In the genomic region with DNA sequence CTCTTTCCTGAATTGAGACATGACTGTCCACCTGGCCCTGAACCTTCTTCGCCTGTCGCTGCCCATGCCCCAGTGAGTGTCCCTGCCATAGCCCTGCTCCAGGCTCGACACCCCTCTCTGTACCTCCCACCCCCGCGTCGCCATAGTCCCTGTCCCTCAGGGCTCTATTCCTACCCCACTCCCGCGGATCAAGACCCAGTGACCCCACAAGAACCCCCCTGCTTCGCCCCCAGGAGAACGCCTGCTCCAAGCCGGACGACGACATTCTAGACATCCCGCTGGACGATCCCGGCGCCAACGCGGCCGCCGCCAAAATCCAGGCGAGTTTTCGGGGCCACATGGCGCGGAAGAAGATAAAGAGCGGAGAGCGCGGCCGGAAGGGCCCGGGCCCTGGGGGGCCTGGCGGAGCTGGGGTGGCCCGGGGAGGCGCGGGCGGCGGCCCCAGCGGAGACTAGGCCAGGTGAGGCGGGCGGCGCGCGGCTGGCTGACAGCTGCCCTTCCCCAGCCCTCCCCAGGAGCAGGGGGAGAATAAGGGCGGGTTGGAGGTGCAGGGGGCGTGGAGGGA, we compare ENCODE assay signal across 9 cellular contexts. TPM values are rescaled to one million over a fixed set of nuclear protein-coding genes. Genes with fewer than 3 reads are reported as not detected.
DNase-seq lines count a peak whose midpoint lies in the region; ATAC-seq and TF ChIP-seq lines count a peak whose summit lies in the region.
"Had no signal": no experiment of that assay in that cellular context is flagged by ENCODE, and none has a peak within 500 bp of the region (broad histone marks: within the 10 kb centered on the region; RNA-seq: fewer than 3 reads in every experiment).

No MANE protein-coding gene starts in this region.

- no peak for TF ChIP-seq CTCF in MM.1S (IDR thresholded peaks at IDR 0.05; ENCODE audit: low read length)
- TF ChIP-seq CTCF in colonic mucosa (IDR thresholded peaks at IDR 0.05) = no peak

- no peaks in the 10 kb centered on the region for H3K9me3 Mint-ChIP-seq in effector memory CD8-positive, alpha-beta T cell
- H3K9me3 Mint-ChIP-seq in natural killer cell treated with Interleukin-12 subunit alpha and Interleukin-12 subunit beta and Interleukin-15 and Interleukin-18, amount 100 ng/mL, for 72 hours = no peaks in the 10 kb centered on the region

- H3K27me3 Mint-ChIP-seq in effector memory CD8-positive, alpha-beta T cell = peaks cover 18 to 27% of the 10 kb centered on the region in 2 donors
- peaks cover 23 to 30% of the 10 kb centered on the region in 2 donors for H3K27me3 Mint-ChIP-seq in natural killer cell treated with Interleukin-12 subunit alpha and Interleukin-12 subunit beta and Interleukin-15 and Interleukin-18, amount 100 ng/mL, for 72 hours

- no peaks in the 10 kb centered on the region for H3K9me2 ChIP-seq in MM.1S (replicated peaks; ENCODE audit: insufficient read depth, low read length)

- no peak overlapping the region for H2AFZ ChIP-seq in MM.1S (ENCODE audit: low read length)

- peak overlapping the region; percentile 89 to 93 for H3K4me3 Mint-ChIP-seq in effector memory CD8-positive, alpha-beta T cell
- peak overlapping the region; percentile 15 for H3K4me3 Mint-ChIP-seq in natural killer cell treated with Interleukin-12 subunit alpha and Interleukin-12 subunit beta and Interleukin-15 and Interleukin-18, amount 100 ng/mL, for 72 hours

- peaks cover 8 to 16% of the 10 kb centered on the region in 2 donors for H3K4me1 Mint-ChIP-seq in effector memory CD8-positive, alpha-beta T cell (ENCODE audit: low read depth in 2 of 2)
- peaks cover 9 to 12% of the 10 kb centered on the region in 2 donors for H3K4me1 Mint-ChIP-seq in natural killer cell treated with Interleukin-12 subunit alpha and Interleukin-12 subunit beta and Interleukin-15 and Interleukin-18, amount 100 ng/mL, for 72 hours (ENCODE audit: low read depth in 2 of 2)

- peaks cover 43 to 86% (median 62%) of the 10 kb centered on the region in 10 experiments for H3K4me1 ChIP-seq in BLaER1 treated with 17β-estradiol and CSF1 and Interleukin-3, amounts not matched to agents 10 nM and 100 nM
- H3K4me1 ChIP-seq in MM.1S (ENCODE audit: low read length) (peaks cover 14% of the 10 kb centered on the region), colonic mucosa (peaks cover 7% of the 10 kb centered on the region)

- H3K79me2 ChIP-seq in MM.1S (ENCODE audit: low read length) = no peaks in the 10 kb centered on the region

- no peak overlapping the region for H3K27ac ChIP-seq in BLaER1 treated with 17β-estradiol and CSF1 and Interleukin-3, amounts not matched to agents 10 nM and 100 nM
- H3K27ac ChIP-seq in MM.1S (ENCODE audit: low read length) = no peak overlapping the region
- no peak overlapping the region for H3K27ac ChIP-seq in colonic mucosa

- H3K27me3 ChIP-seq in BLaER1 treated with 17β-estradiol and CSF1 and Interleukin-3, amounts not matched to agents 10 nM and 100 nM = no peaks in the 10 kb centered on the region; a peak in 1 of 22 replicates
- H3K27me3 ChIP-seq in MM.1S (replicated peaks; ENCODE audit: insufficient read depth, low read length) (no peaks in the 10 kb centered on the region), colonic mucosa (peaks cover 4% of the 10 kb centered on the region)

- H3K4me3 ChIP-seq in BLaER1 treated with 17β-estradiol and CSF1 and Interleukin-3, amounts not matched to agents 10 nM and 100 nM = peak overlapping the region in 7 of 10 experiments; percentile 58 to 73 (median 66); a peak in 9 of 20 replicates
- H3K4me3 ChIP-seq in MM.1S (ENCODE audit: low read length) = peak overlapping the region; percentile 86; the same call in 1 of the 2 replicates
- H3K4me3 ChIP-seq in colonic mucosa = no peak overlapping the region

- intact Hi-C loops in colonic mucosa (cut with DNase I) = loop anchor here (5.0 kb wide), 1 partner anchor 73 kb away; a partner anchor contains a TSS

- H3K9ac ChIP-seq in BLaER1 treated with 17β-estradiol and CSF1 and Interleukin-3, amounts not matched to agents 10 nM and 100 nM = peak overlapping the region in 2 of 11 experiments; percentile 70 to 75; a peak in 4 of 22 replicates
- no peak overlapping the region for H3K9ac ChIP-seq in MM.1S (ENCODE audit: low read length)
- H3K9ac ChIP-seq in colonic mucosa (ENCODE audit: low read depth in 2 of 2, low read length in 2 of 2) = no peak overlapping the region

- peaks cover 3% of the 10 kb centered on the region; the same call in 1 of the 2 replicates for H3F3A ChIP-seq in MM.1S (ENCODE audit: insufficient read depth, low read length)

- peaks cover 5% of the 10 kb centered on the region for H3K36me3 Mint-ChIP-seq in effector memory CD8-positive, alpha-beta T cell (ENCODE audit: insufficient read depth)
- H3K36me3 Mint-ChIP-seq in natural killer cell treated with Interleukin-12 subunit alpha and Interleukin-12 subunit beta and Interleukin-15 and Interleukin-18, amount 100 ng/mL, for 72 hours = no peaks in the 10 kb centered on the region

- H3K27ac Mint-ChIP-seq in effector memory CD8-positive, alpha-beta T cell = no peak overlapping the region
- H3K27ac Mint-ChIP-seq in natural killer cell treated with Interleukin-12 subunit alpha and Interleukin-12 subunit beta and Interleukin-15 and Interleukin-18, amount 100 ng/mL, for 72 hours = no peak overlapping the region

- ATAC-seq in effector memory CD8-positive, alpha-beta T cell (replicated peaks) = no peak
- no peak for ATAC-seq in natural killer cell treated with Interleukin-12 subunit alpha and Interleukin-12 subunit beta and Interleukin-15 and Interleukin-18, amount 100 ng/mL, for 72 hours
- ATAC-seq in HG03469 (IDR thresholded peaks at IDR 0.05; ENCODE audit: unreplicated experiment) (no peak), GM19328 (IDR thresholded peaks at IDR 0.05; ENCODE audit: unreplicated experiment) (no peak)

- no peaks in the 10 kb centered on the region for H3K9me3 ChIP-seq in BLaER1 treated with 17β-estradiol and CSF1 and Interleukin-3, amounts not matched to agents 10 nM and 100 nM (replicated peaks in 1 of 11)
- H3K9me3 ChIP-seq in MM.1S (replicated peaks; ENCODE audit: insufficient read depth, low read length) = no peaks in the 10 kb centered on the region
- no peaks in the 10 kb centered on the region for H3K9me3 ChIP-seq in colonic mucosa
- H3K9me3 ChIP-seq: esophagus muscularis mucosa had no signal

- no peak for DNase-seq in MM.1S
- DNase-seq in effector memory CD8-positive, alpha-beta T cell = no peak
- no peak for DNase-seq in natural killer cell treated with Interleukin-12 subunit alpha and Interleukin-12 subunit beta and Interleukin-15 and Interleukin-18, amount 100 ng/mL, for 72 hours (ENCODE audit: low spot score)
- no peak for DNase-seq in NCI-H69 (lab: John Stamatoyannopoulos, UW)
- DNase-seq in colonic mucosa = no peak

- H3K4me2 ChIP-seq in BLaER1 treated with 17β-estradiol and CSF1 and Interleukin-3, amounts not matched to agents 10 nM and 100 nM = peak overlapping the region; percentile 88 to 99 (median 97)
- peak overlapping the region; percentile 96; the same call in 1 of the 2 replicates for H3K4me2 ChIP-seq in MM.1S (ENCODE audit: low read depth, low read length)

- H4K20me1 ChIP-seq in BLaER1 treated with 17β-estradiol and CSF1 and Interleukin-3, amounts not matched to agents 10 nM and 100 nM = peaks cover 0 to 50% (median 15%) of the 10 kb centered on the region in 11 experiments; a peak in 10 of 22 replicates
- H4K20me1 ChIP-seq in MM.1S (ENCODE audit: insufficient read depth, low read length) = no peaks in the 10 kb centered on the region

- H3K36me3 ChIP-seq in BLaER1 treated with 17β-estradiol and CSF1 and Interleukin-3, amounts not matched to agents 10 nM and 100 nM = peaks cover 0 to 6% (median 0%) of the 10 kb centered on the region in 11 experiments; a peak in 2 of 22 replicates
- H3K36me3 ChIP-seq in MM.1S (replicated peaks; ENCODE audit: insufficient read depth, low read length) (no peaks in the 10 kb centered on the region), colonic mucosa (no peaks in the 10 kb centered on the region)

RNA-seq across cellular contexts. Expression of a gene that starts 5.6 kb away (rescaled TPM):
- 1 to 10 TPM in 1 of 2 donors, under 1 TPM in 1; 0.57 to 5.4 TPM for total RNA-seq in natural killer cell treated with Interleukin-12 subunit alpha and Interleukin-12 subunit beta and Interleukin-15 and Interleukin-18, amount 100 ng/mL, for 72 hours
- 10 to 100 TPM in 1 of 2 donors, 1 to 10 TPM in 1; 3.1 to 11.1 TPM for total RNA-seq in colonic mucosa

RNA-seq across cellular contexts. Expression of a gene that starts 6.7 kb away (rescaled TPM):
- not detected for total RNA-seq in natural killer cell treated with Interleukin-12 subunit alpha and Interleukin-12 subunit beta and Interleukin-15 and Interleukin-18, amount 100 ng/mL, for 72 hours
- total RNA-seq in colonic mucosa = 100 to 1,000 TPM; 122 to 155 TPM

RNA-seq across cellular contexts. Expression of a gene that starts 16.7 kb away (rescaled TPM):
- 1 to 10 TPM in 1 of 2 donors, under 1 TPM in 1; 0.17 to 1.4 TPM for total RNA-seq in natural killer cell treated with Interleukin-12 subunit alpha and Interleukin-12 subunit beta and Interleukin-15 and Interleukin-18, amount 100 ng/mL, for 72 hours
- 10 to 100 TPM; 10.4 to 15.7 TPM for total RNA-seq in colonic mucosa

RNA-seq across cellular contexts. Expression of a gene that starts 54.9 kb away (rescaled TPM):
- 10 to 100 TPM; 10.5 to 20.4 TPM for total RNA-seq in natural killer cell treated with Interleukin-12 subunit alpha and Interleukin-12 subunit beta and Interleukin-15 and Interleukin-18, amount 100 ng/mL, for 72 hours
- total RNA-seq in colonic mucosa = 10 to 100 TPM in 1 of 2 donors, 1 to 10 TPM in 1; 7.0 to 12.7 TPM

Comparison
In these comparisons a context has a peak if more than half of its experiments do, and no peak if none do; other contexts are left out.
1. RNA of a gene that starts 6.7 kb away (total RNA-seq): 122 to 155 TPM in colonic mucosa; not detected in natural killer cell treated with Interleukin-12 subunit alpha and Interleukin-12 subunit beta and Interleukin-15 and Interleukin-18, amount 100 ng/mL, for 72 hours; every median in the first group is over 100 times any median in the second.
2. RNA of a gene that starts 16.7 kb away (total RNA-seq): 10.4 to 15.7 TPM in colonic mucosa; 0.17 to 1.4 TPM in natural killer cell treated with Interleukin-12 subunit alpha and Interleukin-12 subunit beta and Interleukin-15 and Interleukin-18, amount 100 ng/mL, for 72 hours; every median in the first group is over 4 times any median in the second.